Comparison of ENCODE assay signal across 1 cellular context in the genomic region with DNA sequence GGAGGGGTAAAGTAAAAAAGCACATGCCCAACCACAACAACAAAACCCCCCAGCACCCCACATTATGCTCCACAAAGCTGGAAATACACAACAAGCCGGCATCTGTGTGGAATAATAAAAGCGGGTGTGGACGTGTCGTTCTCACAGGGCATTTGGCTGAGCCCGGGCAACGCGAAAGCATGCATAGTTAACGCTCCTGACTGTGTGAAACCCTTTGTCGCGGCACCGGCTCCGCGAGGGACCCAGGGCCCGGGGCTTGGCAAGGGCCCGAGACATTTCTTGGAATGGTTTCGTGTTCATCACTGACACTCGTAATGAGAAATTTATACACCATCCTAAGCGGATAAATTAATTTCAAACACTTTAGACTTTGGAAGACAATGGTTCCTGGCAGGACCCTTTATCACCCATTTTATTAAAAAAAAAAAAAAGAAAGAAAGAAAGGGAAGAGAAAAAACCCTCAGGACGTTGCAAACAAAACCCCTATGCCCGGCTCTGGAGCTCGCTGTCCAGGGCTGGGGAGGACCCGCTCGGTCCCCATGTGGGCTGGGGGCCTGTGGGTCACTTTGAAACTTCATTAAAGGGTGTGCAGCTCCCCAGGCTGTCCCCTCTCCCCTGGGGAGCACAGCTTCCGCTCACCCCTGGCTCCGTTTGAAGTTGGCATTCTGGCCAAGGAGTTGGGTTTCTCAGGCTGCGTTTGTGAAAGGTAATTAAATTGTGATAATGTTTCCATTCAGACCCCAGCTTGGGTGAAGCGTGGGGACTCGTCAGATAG.
TF ChIP-seq lines count a peak whose summit lies in the region.

No MANE protein-coding gene starts in this region.

TF ChIP-seq in WTC11, 78 proteins besides CTCF, POLR2A, EP300 and RAD21 (continued from another document):
- TF ChIP-seq, protein P1, sequence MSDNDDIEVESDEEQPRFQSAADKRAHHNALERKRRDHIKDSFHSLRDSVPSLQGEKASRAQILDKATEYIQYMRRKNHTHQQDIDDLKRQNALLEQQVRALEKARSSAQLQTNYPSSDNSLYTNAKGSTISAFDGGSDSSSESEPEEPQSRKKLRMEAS (CRISPR knock-in tag; IDR thresholded peaks at IDR 0.05): no peak
- TF ChIP-seq OVOL2 (CRISPR knock-in tag; IDR thresholded peaks at IDR 0.05; ENCODE audit: borderline replicate concordance): no peak
- no peak for TF ChIP-seq SMAD4 (CRISPR knock-in tag; IDR thresholded peaks at IDR 0.05)
- TF ChIP-seq, protein P2, sequence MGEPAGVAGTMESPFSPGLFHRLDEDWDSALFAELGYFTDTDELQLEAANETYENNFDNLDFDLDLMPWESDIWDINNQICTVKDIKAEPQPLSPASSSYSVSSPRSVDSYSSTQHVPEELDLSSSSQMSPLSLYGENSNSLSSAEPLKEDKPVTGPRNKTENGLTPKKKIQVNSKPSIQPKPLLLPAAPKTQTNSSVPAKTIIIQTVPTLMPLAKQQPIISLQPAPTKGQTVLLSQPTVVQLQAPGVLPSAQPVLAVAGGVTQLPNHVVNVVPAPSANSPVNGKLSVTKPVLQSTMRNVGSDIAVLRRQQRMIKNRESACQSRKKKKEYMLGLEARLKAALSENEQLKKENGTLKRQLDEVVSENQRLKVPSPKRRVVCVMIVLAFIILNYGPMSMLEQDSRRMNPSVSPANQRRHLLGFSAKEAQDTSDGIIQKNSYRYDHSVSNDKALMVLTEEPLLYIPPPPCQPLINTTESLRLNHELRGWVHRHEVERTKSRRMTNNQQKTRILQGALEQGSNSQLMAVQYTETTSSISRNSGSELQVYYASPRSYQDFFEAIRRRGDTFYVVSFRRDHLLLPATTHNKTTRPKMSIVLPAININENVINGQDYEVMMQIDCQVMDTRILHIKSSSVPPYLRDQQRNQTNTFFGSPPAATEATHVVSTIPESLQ (CRISPR knock-in tag; IDR thresholded peaks at IDR 0.05): no peak
- no peak for TF ChIP-seq TCF7 (CRISPR knock-in tag; IDR thresholded peaks at IDR 0.05; ENCODE audit: low read depth)
- no peak for TF ChIP-seq RORB (CRISPR knock-in tag; IDR thresholded peaks at IDR 0.05)
- no peak for TF ChIP-seq ZNF138 (CRISPR knock-in tag; conservative IDR thresholded peaks at IDR 0.05)
- TF ChIP-seq ZBTB21 (CRISPR knock-in tag; IDR thresholded peaks at IDR 0.05; ENCODE audit: borderline replicate concordance): no peak
- TF ChIP-seq MYBL2 (CRISPR knock-in tag; IDR thresholded peaks at IDR 0.05): no peak
- TF ChIP-seq ZNF671 (CRISPR knock-in tag; IDR thresholded peaks at IDR 0.05): no peak
- no peak for TF ChIP-seq CBFB (CRISPR knock-in tag; IDR thresholded peaks at IDR 0.05; ENCODE audit: low read depth)
- TF ChIP-seq MXD4 (CRISPR knock-in tag; IDR thresholded peaks at IDR 0.05; ENCODE audit: borderline replicate concordance): no peak
- TF ChIP-seq, protein P3, sequence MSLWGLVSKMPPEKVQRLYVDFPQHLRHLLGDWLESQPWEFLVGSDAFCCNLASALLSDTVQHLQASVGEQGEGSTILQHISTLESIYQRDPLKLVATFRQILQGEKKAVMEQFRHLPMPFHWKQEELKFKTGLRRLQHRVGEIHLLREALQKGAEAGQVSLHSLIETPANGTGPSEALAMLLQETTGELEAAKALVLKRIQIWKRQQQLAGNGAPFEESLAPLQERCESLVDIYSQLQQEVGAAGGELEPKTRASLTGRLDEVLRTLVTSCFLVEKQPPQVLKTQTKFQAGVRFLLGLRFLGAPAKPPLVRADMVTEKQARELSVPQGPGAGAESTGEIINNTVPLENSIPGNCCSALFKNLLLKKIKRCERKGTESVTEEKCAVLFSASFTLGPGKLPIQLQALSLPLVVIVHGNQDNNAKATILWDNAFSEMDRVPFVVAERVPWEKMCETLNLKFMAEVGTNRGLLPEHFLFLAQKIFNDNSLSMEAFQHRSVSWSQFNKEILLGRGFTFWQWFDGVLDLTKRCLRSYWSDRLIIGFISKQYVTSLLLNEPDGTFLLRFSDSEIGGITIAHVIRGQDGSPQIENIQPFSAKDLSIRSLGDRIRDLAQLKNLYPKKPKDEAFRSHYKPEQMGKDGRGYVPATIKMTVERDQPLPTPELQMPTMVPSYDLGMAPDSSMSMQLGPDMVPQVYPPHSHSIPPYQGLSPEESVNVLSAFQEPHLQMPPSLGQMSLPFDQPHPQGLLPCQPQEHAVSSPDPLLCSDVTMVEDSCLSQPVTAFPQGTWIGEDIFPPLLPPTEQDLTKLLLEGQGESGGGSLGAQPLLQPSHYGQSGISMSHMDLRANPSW (CRISPR knock-in tag; conservative IDR thresholded peaks at IDR 0.05; ENCODE audit: low read depth): no peak
- no peak for TF ChIP-seq ESRRA (CRISPR knock-in tag; IDR thresholded peaks at IDR 0.05; ENCODE audit: borderline replicate concordance)
- TF ChIP-seq JAZF1 (CRISPR knock-in tag; IDR thresholded peaks at IDR 0.05): no peak
